In the genomic region with DNA sequence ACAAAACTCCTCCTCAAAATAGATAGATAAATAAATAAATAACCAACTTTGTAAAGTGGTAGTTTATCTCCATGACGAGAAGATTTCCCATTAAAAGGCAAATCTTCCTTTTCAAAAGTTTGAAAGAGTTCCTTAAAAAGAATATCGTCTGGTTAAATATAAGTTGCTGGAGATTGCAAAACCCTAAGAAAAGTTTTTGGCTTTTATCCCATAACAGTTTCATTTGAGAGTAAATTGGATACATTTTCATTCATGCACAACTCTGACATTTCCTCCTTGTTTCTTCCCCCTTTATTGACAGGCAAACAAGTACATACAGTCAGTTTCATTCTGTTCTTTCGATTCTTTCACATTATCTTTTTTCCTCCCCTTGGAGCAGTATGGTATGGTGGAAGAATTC, we compare ENCODE assay signal across 14 cellular contexts.
"Had no signal": no experiment of that assay in that cellular context is flagged by ENCODE, and none has a peak within 500 bp of the region (broad histone marks: within the 10 kb centered on the region; RNA-seq: fewer than 3 reads in every experiment).

No MANE protein-coding gene starts in this region.

- H3K27me3 ChIP-seq: brain microvascular endothelial cell, esophagus squamous epithelium, gastroesophageal sphincter, stomach, vagina had no signal

- ATAC-seq: activated CD4-positive, CD25-positive, alpha-beta regulatory T cell treated with anti-CD3 and anti-CD28 coated beads, Interleukin-2, amount 50 U/mL, for 24 hours; activated naive CD4-positive, alpha-beta T cell treated with anti-CD3 and anti-CD28 coated beads, Interleukin-2, amount 50 U/mL, for 72 hours; gastroesophageal sphincter had no signal

- H3K4me3 ChIP-seq: esophagus squamous epithelium, gastroesophageal sphincter, left ventricle myocardium inferior, stomach, vagina had no signal

- H3K9me3 ChIP-seq: gastroesophageal sphincter, left ventricle myocardium inferior, stomach, vagina had no signal

- FAIRE-seq: kidney had no signal

- H3K36me3 ChIP-seq: brain microvascular endothelial cell, esophagus squamous epithelium, gastroesophageal sphincter, left ventricle myocardium inferior, stomach, vagina had no signal

- H3K4me1 ChIP-seq: gastroesophageal sphincter, left ventricle myocardium inferior, stomach, vagina had no signal

- H3K27ac ChIP-seq: brain microvascular endothelial cell, esophagus squamous epithelium, gastroesophageal sphincter, left ventricle myocardium inferior, stomach, vagina had no signal

- DNase-seq: activated CD4-positive, alpha-beta T cell treated with anti-CD3 and anti-CD28 coated beads, Interleukin-2, amount 50 U/mL, for 4 hours; activated effector memory CD4-positive, alpha-beta T cell treated with anti-CD3 and anti-CD28 coated beads, Interleukin-2, amount 50 U/mL, for 16 hours; activated T-cell treated with anti-CD3 and anti-CD28 coated beads, Interleukin-2, amount 50 U/mL, for 1 hour; brain microvascular endothelial cell; esophagus squamous epithelium; kidney; left ventricle myocardium inferior; mesendoderm; stimulated activated CD4-positive, alpha-beta T cell treated with anti-CD3 and anti-CD28 coated beads, Interleukin-4, amount 100 ng/mL, for 4 hours; stomach had no signal
